ENCODE assay signal across 8 cellular contexts in the genomic region with DNA sequence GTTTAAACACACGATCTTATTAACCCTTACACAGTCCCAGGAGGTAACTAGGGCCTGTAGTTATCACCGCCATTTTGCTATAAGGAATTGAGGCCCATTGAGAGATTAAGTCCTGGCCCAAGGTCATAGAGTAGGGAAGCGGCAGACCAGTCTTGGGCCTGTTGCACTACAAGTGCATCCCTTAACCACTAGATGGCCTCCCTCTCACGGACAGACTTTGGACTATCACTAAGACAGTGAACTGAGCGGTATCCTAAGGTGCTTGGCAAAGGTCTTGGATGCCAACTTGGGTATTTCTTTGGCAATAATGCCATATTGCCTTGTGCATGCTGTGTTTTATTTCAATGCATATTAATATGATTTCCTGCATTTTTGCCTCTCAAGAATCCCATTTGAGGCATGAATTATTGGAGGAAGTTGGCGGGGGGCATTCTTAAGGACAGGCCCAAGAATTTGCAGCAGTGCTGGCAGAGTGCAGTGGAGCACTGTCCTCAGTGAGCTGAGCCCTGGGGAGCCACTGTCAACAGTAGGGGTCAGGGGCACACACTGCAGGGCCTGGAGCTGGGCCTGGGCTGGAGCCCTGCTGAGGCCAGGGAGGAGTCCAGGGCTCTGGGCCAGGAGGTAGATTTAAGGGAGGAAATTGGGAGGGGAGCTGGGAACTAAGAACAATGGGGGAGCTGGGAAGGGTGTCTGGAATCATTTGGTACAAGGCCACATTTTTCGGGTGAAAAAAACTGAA.
DNase-seq lines count a peak whose midpoint lies in the region; ATAC-seq, FAIRE-seq and TF ChIP-seq lines count a peak whose summit lies in the region.

No MANE protein-coding gene starts in this region.

- DNase-seq in AG10803 (ENCODE audit: low read depth) (no peak), GM13976 (ENCODE audit: low spot score) (peak; percentile 68), KG1 (lab: John Stamatoyannopoulos, UW) (peak; percentile 7), WTC11 (ENCODE audit: low spot score) (peak; percentile 57), iPS DF 6.9 (ENCODE audit: low read depth, low spot score) (peak; percentile 47), GM19239 (ENCODE audit: insufficient read length, low spot score) (no peak)

- H3K27ac ChIP-seq in iPS DF 6.9 (ENCODE audit: low read length): no peak overlapping the region

- WGBS in iPS DF 6.9 (ENCODE audit: insufficient coverage, insufficient read length): no CpG with 5 or more reads among the region's 7 CpGs

- H3K4me3 ChIP-seq in AG10803 (ENCODE audit: low read length): no peak overlapping the region
- no peak overlapping the region for H3K4me3 ChIP-seq in iPS DF 6.9 (ENCODE audit: low read length)

- ATAC-seq in WTC11 (peak; percentile 99), HG02610 (IDR thresholded peaks at IDR 0.05; ENCODE audit: unreplicated experiment) (no peak), GM19328 (IDR thresholded peaks at IDR 0.05; ENCODE audit: unreplicated experiment) (no peak)

- H3K36me3 Mint-ChIP-seq in WTC11: peaks cover 9% of the 10 kb centered on the region

- POLR2A ChIA-PET in WTC11 (lab: Charles Lee): interaction anchor here (0.7 kb wide), 2 partner anchors 31 to 949 kb away, joined by 3 read pairs; no protein-coding TSS in a partner anchor

- CTCF ChIA-PET in WTC11 (lab: Charles Lee): interaction anchor here (0.6 to 1.7 kb wide), 13 partner anchors 8 to 347 kb away, joined by 3 to 11 read pairs (median 3); no protein-coding TSS in a partner anchor

- H3K9me3 ChIP-seq in iPS DF 6.9 (ENCODE audit: control insufficient read depth, insufficient read depth, low read length): no peaks in the 10 kb centered on the region

- H3K4me3 Mint-ChIP-seq in WTC11: no peak overlapping the region

- no peaks in the 10 kb centered on the region for H3K27me3 Mint-ChIP-seq in WTC11 (ENCODE audit: low read depth)

- H3K9me3 Mint-ChIP-seq in WTC11: peaks cover 18% of the 10 kb centered on the region

- no peaks in the 10 kb centered on the region for H3K36me3 ChIP-seq in iPS DF 6.9 (ENCODE audit: control insufficient read depth, insufficient read depth, low read length)

- 0 out of 2 replicates have a peak, but pooled peaks cover 4% of the 10 kb centered on the region for H3K4me1 Mint-ChIP-seq in WTC11

- in situ Hi-C loops in GM13976 (cut with MboI; ENCODE audit: low sequenced_read_pairs, unreplicated experiment): loop anchor here (25.0 kb wide), 1 partner anchor 951 kb away; no protein-coding TSS in a partner anchor

- no peaks in the 10 kb centered on the region for H3K27me3 ChIP-seq in iPS DF 6.9 (ENCODE audit: control insufficient read depth, insufficient read depth, low read length)

- H3K27ac Mint-ChIP-seq in WTC11: no peak overlapping the region

- no peak for FAIRE-seq in GM19239 (lab: Jason Lieb, UNC)

- peak; percentile 56 for TF ChIP-seq CTCF in AG10803 (conservative IDR thresholded peaks at IDR 0.05; ENCODE audit: low read length)
- TF ChIP-seq CTCF in GM13976 (IDR thresholded peaks at IDR 0.05; ENCODE audit: borderline replicate concordance, control extremely low read depth, extremely low read depth, insufficient read depth, missing control alignments): peak; percentile 64
- peak; percentile 74 for TF ChIP-seq CTCF in WTC11 (IDR thresholded peaks at IDR 0.05)

- peaks cover 1% of the 10 kb centered on the region; the same call in 1 of the 2 replicates for H3K4me1 ChIP-seq in iPS DF 6.9 (ENCODE audit: control insufficient read depth, insufficient read depth, low read length)

TF ChIP-seq in WTC11, 78 proteins besides CTCF, POLR2A, EP300 and RAD21 (continues in another document):
- no peak for TF ChIP-seq ZNF317 (CRISPR knock-in tag; IDR thresholded peaks at IDR 0.05; ENCODE audit: borderline replicate concordance, low read depth)
- TF ChIP-seq RELA (CRISPR knock-in tag; IDR thresholded peaks at IDR 0.05; ENCODE audit: borderline replicate concordance): no peak
- no peak for TF ChIP-seq EMX1 (CRISPR knock-in tag; IDR thresholded peaks at IDR 0.05)
- no peak for TF ChIP-seq SP1 (CRISPR knock-in tag; conservative IDR thresholded peaks at IDR 0.05)
- TF ChIP-seq, protein P1, sequence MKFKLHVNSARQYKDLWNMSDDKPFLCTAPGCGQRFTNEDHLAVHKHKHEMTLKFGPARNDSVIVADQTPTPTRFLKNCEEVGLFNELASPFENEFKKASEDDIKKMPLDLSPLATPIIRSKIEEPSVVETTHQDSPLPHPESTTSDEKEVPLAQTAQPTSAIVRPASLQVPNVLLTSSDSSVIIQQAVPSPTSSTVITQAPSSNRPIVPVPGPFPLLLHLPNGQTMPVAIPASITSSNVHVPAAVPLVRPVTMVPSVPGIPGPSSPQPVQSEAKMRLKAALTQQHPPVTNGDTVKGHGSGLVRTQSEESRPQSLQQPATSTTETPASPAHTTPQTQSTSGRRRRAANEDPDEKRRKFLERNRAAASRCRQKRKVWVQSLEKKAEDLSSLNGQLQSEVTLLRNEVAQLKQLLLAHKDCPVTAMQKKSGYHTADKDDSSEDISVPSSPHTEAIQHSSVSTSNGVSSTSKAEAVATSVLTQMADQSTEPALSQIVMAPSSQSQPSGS (CRISPR knock-in tag; IDR thresholded peaks at IDR 0.05; ENCODE audit: borderline replicate concordance, low read depth): no peak
- TF ChIP-seq AR (CRISPR knock-in tag; IDR thresholded peaks at IDR 0.05): no peak
- no peak for TF ChIP-seq USF1 (CRISPR knock-in tag; IDR thresholded peaks at IDR 0.05)
- TF ChIP-seq HMGA2 (CRISPR knock-in tag; IDR thresholded peaks at IDR 0.05): no peak
- TF ChIP-seq NR2C2 (CRISPR knock-in tag; IDR thresholded peaks at IDR 0.05): no peak
- no peak for TF ChIP-seq ZNF671 (CRISPR knock-in tag; IDR thresholded peaks at IDR 0.05)
- TF ChIP-seq ZNF281 (CRISPR knock-in tag; IDR thresholded peaks at IDR 0.05): no peak
- TF ChIP-seq ZNF232 (CRISPR knock-in tag; IDR thresholded peaks at IDR 0.05): no peak

Comparison
In these comparisons a context has a peak if more than half of its experiments do, and no peak if none do; other contexts are left out.
1. DNase-seq: peak in GM13976 (single experiment), KG1 (single experiment), WTC11 (single experiment) and iPS DF 6.9 (single experiment); none in AG10803 (single experiment) and GM19239 (single experiment).
2. Peak in every context shown above with its lines, with median percentiles within 50 percentile points of each other: CTCF ChIP-seq.